Comparison of ENCODE assay signal across 18 cellular contexts in the genomic region with DNA sequence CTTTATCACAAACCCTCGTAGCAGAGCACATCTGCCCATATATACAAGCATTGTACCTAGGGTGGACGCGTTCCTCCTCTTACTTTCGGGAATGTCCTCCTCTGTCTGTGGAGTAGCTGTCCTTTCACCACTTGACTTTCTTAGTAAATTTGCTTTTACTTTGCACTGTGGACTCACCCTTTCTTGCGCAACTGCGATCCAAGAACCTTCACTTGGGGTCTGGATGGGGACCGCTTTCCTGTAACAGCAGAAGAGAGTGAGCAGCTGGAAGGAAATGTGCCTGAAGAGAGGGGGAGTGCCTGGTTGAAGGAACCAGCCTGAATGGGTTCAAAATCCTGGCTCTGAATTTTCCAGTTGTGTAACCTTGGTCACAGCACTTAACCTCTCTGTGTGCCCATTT. TPM values are rescaled to one million over a fixed set of nuclear protein-coding genes. Genes with fewer than 3 reads are reported as not detected.
DNase-seq lines count a peak whose midpoint lies in the region; ATAC-seq, FAIRE-seq and TF ChIP-seq lines count a peak whose summit lies in the region.
"Had no signal": no experiment of that assay in that cellular context is flagged by ENCODE, and none has a peak within 500 bp of the region (broad histone marks: within the 10 kb centered on the region; RNA-seq: fewer than 3 reads in every experiment).

No MANE protein-coding gene starts in this region.

- TF ChIP-seq EP300 in HepG2 (IDR thresholded peaks at IDR 0.05; ENCODE audit: low read depth in 2 of 2, low read length in 2 of 2) (no peak), HepG2 (CRISPR knock-in tag; IDR thresholded peaks at IDR 0.05; ENCODE audit: borderline replicate concordance) (no peak)

- in situ Hi-C loops in HepG2 (cut with HindIII; ENCODE audit: extremely low pct_ligation_motif_present, low pct_unique_long_range_greater_than_20kb) = no loop called here

- no peaks in the 10 kb centered on the region for H3K36me3 ChIP-seq in HepG2 (replicated peaks in 1 of 2; ENCODE audit: control insufficient read depth in 1 of 2, insufficient read depth in 2 of 2, low read length in 2 of 2)
- no peaks in the 10 kb centered on the region for H3K36me3 ChIP-seq in right lobe of liver
- H3K36me3 ChIP-seq in prostate gland = no peaks in the 10 kb centered on the region
- no peaks in the 10 kb centered on the region for H3K36me3 ChIP-seq in MG63

- H3K27ac ChIP-seq in HepG2 (ENCODE audit: extremely low read length, insufficient read depth, low read length) (no peak overlapping the region), right lobe of liver (no peak overlapping the region), prostate gland (peak overlapping the region; percentile 80 to 82)
- H3K27ac ChIP-seq: C4-2B had no signal

- POLR2A ChIA-PET in HepG2 (lab: Yijun Ruan, JAX) = no interaction called here

- H3K4me1 ChIP-seq in HepG2 (ENCODE audit: insufficient read depth, low read length) (no peaks in the 10 kb centered on the region), right lobe of liver (no peaks in the 10 kb centered on the region), prostate gland (replicated peaks) (peaks cover 15% of the 10 kb centered on the region)

- no TSS peak for BruUV-seq in HepG2 (replicated peaks; lab: Mats Ljungman, UMichigan)

- no peak overlapping the region for H3K4me3 ChIP-seq in HepG2 (replicated peaks in 1 of 3; ENCODE audit: insufficient read depth in 1 of 3, low read depth in 2 of 3, low read length in 3 of 3)
- H3K4me3 ChIP-seq in right lobe of liver = no peak overlapping the region
- no peak overlapping the region for H3K4me3 ChIP-seq in fibroblast of villous mesenchyme (ENCODE audit: low read depth, low read length)
- H3K4me3 ChIP-seq in prostate gland = no peak overlapping the region
- no peak overlapping the region for H3K4me3 ChIP-seq in MG63

- TF ChIP-seq POLR2A in HepG2 (IDR thresholded peaks at IDR 0.05; ENCODE audit: insufficient read depth in 1 of 2, low read depth in 2 of 2, low read length in 2 of 2) (no peak), right lobe of liver (IDR thresholded peaks at IDR 0.05) (no peak), prostate gland (IDR thresholded peaks at IDR 0.05) (no peak)

- DNase-seq in HepG2 (ENCODE audit: low spot score) (no peak), right lobe of liver (no peak), fibroblast of villous mesenchyme (ENCODE audit: low read depth) (peak; percentile 14), prostate gland (ENCODE audit: low spot score) (no peak), MG63 (no peak), DMS 273 (lab: John Stamatoyannopoulos, UW; ENCODE audit: unreplicated experiment) (no peak)
- DNase-seq in stimulated activated CD8-positive, alpha-beta memory T cell treated with anti-CD3 and anti-CD28 coated beads, Interleukin-4, amount 100 ng/mL, for 48 hours = no peak
- DNase-seq: DMS 273 treated with DMSO at 0.1 percent for 48 hours; H7; MV-4-11; NCI-H1417; NCI-H187 treated with DMSO at 0.1 percent for 48 hours; NCI-H526 treated with DMSO at 0.1 percent for 48 hours; NK-92 treated with Interleukin-12 subunit alpha and Interleukin-12 subunit beta, amount 100 ng/mL, for 24 hours; SIG-M5 had no signal

- WGBS in HepG2 (ENCODE audit: low lambda C conversion rate) = 18% methylated on average over 7 of the region's 7 CpGs
- 42% methylated on average over 7 of the region's 7 CpGs for WGBS in right lobe of liver (ENCODE audit: insufficient coverage, low coverage, low lambda C conversion rate, missing lambda C conversion rate)
- WGBS in prostate gland = 51% methylated on average over 7 of the region's 7 CpGs

- no peak for TF ChIP-seq CTCF in HepG2 (CRISPR knock-in tag; IDR thresholded peaks at IDR 0.05)
- TF ChIP-seq CTCF in right lobe of liver (IDR thresholded peaks at IDR 0.05) = no peak
- TF ChIP-seq CTCF in fibroblast of villous mesenchyme (IDR thresholded peaks at IDR 0.05; ENCODE audit: insufficient read depth, low read depth, low read length) = no peak
- no peak for TF ChIP-seq CTCF in prostate gland (IDR thresholded peaks at IDR 0.05)

- peak; percentile 18 for FAIRE-seq in HepG2 (lab: Jason Lieb, UNC)
- FAIRE-seq: A204.1 had no signal

- H2AFZ ChIP-seq in HepG2 (ENCODE audit: low read length) = no peak overlapping the region

- H4K20me1 ChIP-seq in HepG2 (ENCODE audit: insufficient read depth, low read length) = no peaks in the 10 kb centered on the region

- no peaks in the 10 kb centered on the region for H3K9me3 ChIP-seq in HepG2 (ENCODE audit: low read length)
- H3K9me3 ChIP-seq in right lobe of liver = no peaks in the 10 kb centered on the region
- H3K9me3 ChIP-seq in prostate gland = no peaks in the 10 kb centered on the region
- H3K9me3 ChIP-seq in MG63 = no peaks in the 10 kb centered on the region

- H3K4me2 ChIP-seq in HepG2 (ENCODE audit: low read depth, low read length) = no peak overlapping the region

- H3K9ac ChIP-seq in HepG2 (ENCODE audit: insufficient read depth, low read depth, low read length) = no peak overlapping the region

- H3K27me3 ChIP-seq in HepG2 (ENCODE audit: control insufficient read depth in 1 of 2, insufficient read depth in 2 of 2, low read length in 2 of 2) = peaks cover 3 to 39% of the 10 kb centered on the region in 2 experiments; a peak in 4 of 5 replicates
- no peaks in the 10 kb centered on the region for H3K27me3 ChIP-seq in right lobe of liver
- no peaks in the 10 kb centered on the region for H3K27me3 ChIP-seq in prostate gland (replicated peaks; ENCODE audit: insufficient read depth)
- no peaks in the 10 kb centered on the region for H3K27me3 ChIP-seq in MG63

- CTCF ChIA-PET in HepG2 (lab: Yijun Ruan, JAX; ENCODE audit: low intra/inter-chr PET ratio, low total read pairs) = no interaction called here

- no peak for TF ChIP-seq RAD21 in HepG2 (CRISPR knock-in tag; IDR thresholded peaks at IDR 0.05)

- H3K79me2 ChIP-seq in HepG2 (ENCODE audit: insufficient read depth, low read length) = no peaks in the 10 kb centered on the region

- no peak for ATAC-seq in HepG2
- ATAC-seq in right lobe of liver = no peak
- ATAC-seq in GM18870 (IDR thresholded peaks at IDR 0.05; ENCODE audit: unreplicated experiment) = no peak

- intact Hi-C loops in HepG2 (cut with micrococcal nuclease; ENCODE audit: unreplicated experiment) (no loop called here), right lobe of liver (cut with DNase I) (no loop called here), prostate gland (cut with DNase I) (loop anchor here (2.0 kb wide), 1 partner anchor 31 kb away; no protein-coding TSS in a partner anchor)

TF ChIP-seq in HepG2, 621 proteins besides CTCF, POLR2A, EP300 and RAD21:
- TF ChIP-seq ZBTB1 (CRISPR knock-in tag; IDR thresholded peaks at IDR 0.05; ENCODE audit: borderline replicate concordance) = no peak
- TF ChIP-seq CEBPB (IDR thresholded peaks at IDR 0.05; ENCODE audit: borderline replicate concordance, low read depth, low read length) = peak; percentile 84
- TF ChIP-seq CEBPG (CRISPR knock-in tag; IDR thresholded peaks at IDR 0.05) = 0 out of 2 replicates have a peak, but pooled peaks have one; percentile 6
- no peak for TF ChIP-seq SMC3 (IDR thresholded peaks at IDR 0.05; ENCODE audit: low read length)

RNA-seq across cellular contexts. Expression of a gene that starts 40.0 kb away (rescaled TPM):
- total RNA-seq in HepG2 (2016; rRNA removed; fragmentation: Illumina TruSeq; extraction: Trizol) (not detected in 2 replicates), right lobe of liver (1 to 10 TPM in 4 of 6 experiments, under 1 TPM in 2; 0.50 to 2.3 (median 1.4) TPM), fibroblast of villous mesenchyme (0.86 and 2.9 TPM in 2 replicates), prostate gland (100 to 1,000 TPM in 1 of 2 donors, 10 to 100 TPM in 1; 96.5 to 245 TPM)
- total RNA-seq in HepG2 (2016; cell fraction: cytosol; rRNA removed; fragmentation: Illumina TruSeq; extraction: Trizol; ENCODE audit: low read depth) = not detected in 2 replicates
- not detected in 2 replicates for total RNA-seq in HepG2 (2016; cell fraction: insoluble cytoplasmic fraction; rRNA removed; fragmentation: Illumina TruSeq; extraction: Trizol)
- total RNA-seq in HepG2 (2016; cell fraction: membrane; rRNA removed; fragmentation: Illumina TruSeq; extraction: Trizol) = 0.31 TPM in 1 of 2 replicates, not detected in the other
- not detected in 2 replicates for total RNA-seq in HepG2 (2016; cell fraction: nucleus; rRNA removed; fragmentation: Illumina TruSeq; extraction: Trizol)
- polyA plus RNA-seq in HepG2 (2011; rRNA removed) = 0.08 TPM in 1 of 2 replicates, not detected in the other
- 0.03 TPM in 1 of 2 replicates, not detected in the other for polyA plus RNA-seq in HepG2 (2011; cell fraction: cytosol; rRNA removed)
- polyA plus RNA-seq in HepG2 (2011; cell fraction: nucleus; rRNA removed) = 0.12 and 0.16 TPM in 2 replicates
- polyA plus RNA-seq in HepG2 (2012) = not detected in 2 replicates
- polyA plus RNA-seq in HepG2 (2016; cell fraction: cytosol; fragmentation: Illumina TruSeq; extraction: Trizol; ENCODE audit: low read depth) = not detected in 2 replicates
- polyA plus RNA-seq in HepG2 (2016; cell fraction: insoluble cytoplasmic fraction; fragmentation: Illumina TruSeq; extraction: Trizol; ENCODE audit: low read depth) = not detected in 2 replicates
- polyA plus RNA-seq in HepG2 (2016; cell fraction: membrane; fragmentation: Illumina TruSeq; extraction: Trizol; ENCODE audit: low read depth) = 0.15 TPM in 1 of 2 replicates, not detected in the other
- polyA plus RNA-seq in HepG2 (2016; cell fraction: nucleus; fragmentation: Illumina TruSeq; extraction: Trizol; ENCODE audit: insufficient read depth, low read depth) = not detected in 2 replicates
- 0.20 and 7.8 TPM in 2 replicates for polyA minus RNA-seq in HepG2 (2011; rRNA and poly(A)+ RNA removed; ENCODE audit: low replicate concordance)
- polyA minus RNA-seq in HepG2 (2011; cell fraction: cytosol; rRNA and poly(A)+ RNA removed) = 0.53 TPM in 1 of 2 replicates, not detected in the other
- 0.39 TPM in 1 of 2 replicates, not detected in the other for polyA minus RNA-seq in HepG2 (2011; cell fraction: nucleus; rRNA and poly(A)+ RNA removed)
- 3.3 and 3.4 TPM in 2 replicates for total RNA-seq in MG63 (2014; rRNA removed; shearing (Covaris generic); ENCODE audit: low replicate concordance)

Comparison
In these comparisons a context has a peak if more than half of its experiments do, and no peak if none do; other contexts are left out.
1. H3K27ac ChIP-seq: peak in prostate gland (2 of 2); none in HepG2 (single experiment) and right lobe of liver (0 of 3).
2. RNA of a gene that starts 40.0 kb away (total RNA-seq): 96.5 to 245 TPM in prostate gland; 3.3 to 3.4 TPM in MG63, 0.50 to 2.3 TPM in right lobe of liver, 0.86 to 2.9 TPM in fibroblast of villous mesenchyme and 0.31 TPM in HepG2; every median in the first group is over 10 times any median in the second.